ENCODE assay signal across 29 cellular contexts in genomic region chr15:51190424-51191068, GRCh38.
A peak's percentile ranks its signal among the peaks of the same experiment; 100 is the strongest.
DNase-seq lines count a peak whose midpoint lies in the region; ATAC-seq and TF ChIP-seq lines count a peak whose summit lies in the region.
"Had no signal": no experiment of that assay in that cellular context is flagged by ENCODE, and none has a peak within 500 bp of the region (broad histone marks: within the 10 kb centered on the region; RNA-seq: fewer than 3 reads in every experiment).

No MANE protein-coding gene starts in this region.

- in situ Hi-C loops in mammary epithelial cell (cut with MboI; ENCODE audit: low sequenced_read_pairs in 2 of 2), result no loop called here

- H3K4me3 ChIP-seq in mammary epithelial cell (replicated peaks in 1 of 3; ENCODE audit: insufficient read depth in 1 of 3, low read depth in 2 of 3, low read length in 3 of 3) (no peak overlapping the region), neutrophil (ENCODE audit: low read depth in 1 of 2, low read length in 1 of 2) (no peak overlapping the region)
- H3K4me3 ChIP-seq: esophagus muscularis mucosa, lung, ovary, SJSA1, smooth muscle cell, vagina had no signal

- H3K4me1 ChIP-seq in mammary epithelial cell (ENCODE audit: insufficient read depth, low read length) (peaks cover 29% of the 10 kb centered on the region), neutrophil (ENCODE audit: control insufficient read depth in 1 of 2, insufficient read depth in 1 of 2, low read depth in 1 of 2, low read length in 1 of 2) (peaks cover 82% of the 10 kb centered on the region in 2 experiments)
- H3K4me1 ChIP-seq: SJSA1 had no signal

- CTCF ChIA-PET in mammary epithelial cell (lab: Charles Lee; ENCODE audit: low non-redundant PET), result interaction anchor here (0.6 kb wide), 1 partner anchor 268 kb away, joined by 8 read pairs; no protein-coding TSS in a partner anchor

- no peak overlapping the region for H3K9ac ChIP-seq in mammary epithelial cell (ENCODE audit: insufficient read depth, low read length)

- DNase-seq in mammary epithelial cell, result no peak
- DNase-seq in left cardiac atrium, result peak; percentile 34
- peak; percentile 46 for DNase-seq in ureter (ENCODE audit: low spot score)
- no peak for DNase-seq in HCEC 1CT
- no peak for DNase-seq in T1000 (lab: John Stamatoyannopoulos, UW)
- DNase-seq: activated CD4-positive, alpha-beta T cell treated with anti-CD3 and anti-CD28 coated beads for 36 hours; activated CD8-positive, alpha-beta T cell treated with anti-CD3 and anti-CD28 coated beads, Interleukin-2, amount 10 ng/mL, durations not matched to agents 7 days and 5 days; activated naive CD4-positive, alpha-beta T cell treated with anti-CD3 and anti-CD28 coated beads, Interleukin-2, amount 50 U/mL, for 16 hours; DMS 273 treated with DMSO at 0.1 percent for 48 hours; foreskin fibroblast; kidney; NCI-H1092; NCI-H1694 treated with DMSO at 0.1 percent for 48 hours; NCI-H2171; NCI-H510A; retina; stimulated activated CD4-positive, alpha-beta T cell treated with anti-CD3 and anti-CD28 coated beads, Interleukin-1b, Interleukin-23, amount 100 ng/mL, for 48 hours; stimulated activated naive CD8-positive, alpha-beta T cell treated with anti-CD3 and anti-CD28 coated beads, Interleukin-15, Interleukin-2, amounts not matched to agents 100 U/mL and 50 U/mL, for 24 hours; T-helper 9 cell had no signal

- dilution Hi-C loops in mammary epithelial cell (cut with HindIII; ENCODE audit: low sequenced_read_pairs), result no loop called here

- H3K27me3 ChIP-seq in mammary epithelial cell (ENCODE audit: insufficient read depth, low read length) (no peaks in the 10 kb centered on the region), neutrophil (no peaks in the 10 kb centered on the region)
- H3K27me3 ChIP-seq: ovary, vagina had no signal

- no peaks in the 10 kb centered on the region for H4K20me1 ChIP-seq in mammary epithelial cell (ENCODE audit: insufficient read depth, low read length)

- H3K79me2 ChIP-seq in mammary epithelial cell (ENCODE audit: insufficient read depth, low read length), result no peaks in the 10 kb centered on the region

- H2AFZ ChIP-seq in mammary epithelial cell (ENCODE audit: low read depth, low read length), result peak overlapping the region; percentile 84

- H3K4me2 ChIP-seq in mammary epithelial cell (ENCODE audit: insufficient read depth, low read depth, low read length), result peak overlapping the region; percentile 71
- H3K4me2 ChIP-seq: smooth muscle cell had no signal

- 43% methylated on average over 8 of the region's 8 CpGs for WGBS in mammary epithelial cell (ENCODE audit: low coverage, missing lambda C conversion rate)

- intact Hi-C loops in mammary epithelial cell (cut with micrococcal nuclease) (no loop called here), left cardiac atrium (cut with DNase I) (no loop called here)

- H3K9me3 ChIP-seq in mammary epithelial cell (replicated peaks; ENCODE audit: insufficient read depth, low read length) (no peaks in the 10 kb centered on the region), neutrophil (no peaks in the 10 kb centered on the region)
- H3K9me3 ChIP-seq: esophagus muscularis mucosa, ovary, SJSA1, vagina had no signal

- ATAC-seq in left cardiac atrium (no peak), GM19023 (IDR thresholded peaks at IDR 0.05; ENCODE audit: unreplicated experiment) (no peak)
- ATAC-seq: activated CD4-positive, alpha-beta T cell treated with anti-CD3 and anti-CD28 coated beads for 36 hours; activated CD8-positive, alpha-beta T cell treated with anti-CD3 and anti-CD28 coated beads, Interleukin-2, amount 10 ng/mL, durations not matched to agents 7 days and 5 days; activated T-helper 17 cell treated with anti-CD3 and anti-CD28 coated beads, Interleukin-2, amount 50 U/mL, for 72 hours; stimulated activated naive CD8-positive, alpha-beta T cell treated with anti-CD3 and anti-CD28 coated beads, Interleukin-15, Interleukin-2, amounts not matched to agents 100 U/mL and 50 U/mL, for 24 hours had no signal

- H3K36me3 ChIP-seq in mammary epithelial cell (ENCODE audit: insufficient read depth, low read length) (no peaks in the 10 kb centered on the region), neutrophil (no peaks in the 10 kb centered on the region)
- H3K36me3 ChIP-seq: esophagus muscularis mucosa, ovary, SJSA1, vagina had no signal

- no peak for TF ChIP-seq CTCF in mammary epithelial cell (conservative IDR thresholded peaks at IDR 0.05 in 1 of 2, IDR thresholded peaks at IDR 0.05 in 1 of 2; ENCODE audit: extremely low read depth in 1 of 2, insufficient read depth in 1 of 2, low read depth in 1 of 2, low read length in 2 of 2)
- TF ChIP-seq CTCF in neutrophil (IDR thresholded peaks at IDR 0.05), result no peak

- H3K27ac ChIP-seq in mammary epithelial cell (ENCODE audit: insufficient read depth, low read depth, low read length) (no peak overlapping the region), neutrophil (peak overlapping the region; percentile 83)
- H3K27ac ChIP-seq: esophagus muscularis mucosa, ovary, SJSA1, vagina, VCaP had no signal

- no TSS peak for BruUV-seq in mammary epithelial cell (replicated peaks; lab: Mats Ljungman, UMichigan)

Comparison
In these comparisons a context has a peak if more than half of its experiments do, and no peak if none do; other contexts are left out.
1. DNase-seq: peak in left cardiac atrium (single experiment) and ureter (single experiment); none in mammary epithelial cell (single experiment), HCEC 1CT (single experiment) and T1000 (single experiment).